ENCODE assay signal across 9 cellular contexts in genomic region chr4:150564967-150565366, GRCh38. TPM values are rescaled to one million over a fixed set of nuclear protein-coding genes. Genes with fewer than 3 reads are reported as not detected.
"Had no signal": no experiment of that assay in that cellular context is flagged by ENCODE, and none has a peak within 500 bp of the region (broad histone marks: within the 10 kb centered on the region; RNA-seq: fewer than 3 reads in every experiment).

No MANE protein-coding gene starts in this region.

RNA-seq across cellular contexts. Expression of gene MAB21L2, which starts 17.0 kb away (rescaled TPM):
- total RNA-seq: kidney epithelial cell; left lung; lower leg skin; lower lobe of right lung; mammary epithelial cell; mononuclear cell; naive thymus-derived CD4-positive, alpha-beta T cell had no signal
- polyA plus RNA-seq: immature natural killer cell; keratinocyte; mammary epithelial cell; naive thymus-derived CD4-positive, alpha-beta T cell had no signal
